In genomic region chr22:23913306-23913660, GRCh38 we compare ENCODE assay signal across 1 cellular context.
TF ChIP-seq lines count a peak whose summit lies in the region.

No MANE protein-coding gene starts in this region.

TF ChIP-seq in GM12878, 131 proteins besides CTCF, POLR2A, EP300 and RAD21 (continued from another document):
- TF ChIP-seq, protein P1, sequence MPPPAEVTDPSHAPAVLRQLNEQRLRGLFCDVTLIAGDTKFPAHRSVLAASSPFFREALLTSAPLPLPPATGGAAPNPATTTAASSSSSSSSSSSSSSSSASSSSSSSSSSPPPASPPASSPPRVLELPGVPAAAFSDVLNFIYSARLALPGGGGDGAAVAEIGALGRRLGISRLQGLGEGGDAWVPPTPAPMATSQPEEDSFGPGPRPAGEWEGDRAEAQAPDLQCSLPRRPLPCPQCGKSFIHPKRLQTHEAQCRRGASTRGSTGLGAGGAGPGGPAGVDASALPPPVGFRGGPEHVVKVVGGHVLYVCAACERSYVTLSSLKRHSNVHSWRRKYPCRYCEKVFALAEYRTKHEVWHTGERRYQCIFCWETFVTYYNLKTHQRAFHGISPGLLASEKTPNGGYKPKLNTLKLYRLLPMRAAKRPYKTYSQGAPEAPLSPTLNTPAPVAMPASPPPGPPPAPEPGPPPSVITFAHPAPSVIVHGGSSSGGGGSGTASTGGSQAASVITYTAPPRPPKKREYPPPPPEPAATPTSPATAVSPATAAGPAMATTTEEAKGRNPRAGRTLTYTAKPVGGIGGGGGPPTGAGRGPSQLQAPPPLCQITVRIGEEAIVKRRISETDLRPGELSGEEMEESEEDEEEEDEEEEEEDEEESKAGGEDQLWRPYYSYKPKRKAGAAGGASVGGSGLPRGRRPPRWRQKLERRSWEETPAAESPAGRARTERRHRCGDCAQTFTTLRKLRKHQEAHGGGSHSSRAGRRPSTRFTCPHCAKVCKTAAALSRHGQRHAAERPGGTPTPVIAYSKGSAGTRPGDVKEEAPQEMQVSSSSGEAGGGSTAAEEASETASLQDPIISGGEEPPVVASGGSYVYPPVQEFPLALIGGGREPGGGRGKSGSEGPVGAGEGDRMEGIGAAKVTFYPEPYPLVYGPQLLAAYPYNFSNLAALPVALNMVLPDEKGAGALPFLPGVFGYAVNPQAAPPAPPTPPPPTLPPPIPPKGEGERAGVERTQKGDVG (CRISPR knock-in tag; IDR thresholded peaks at IDR 0.05), result no peak
- no peak for TF ChIP-seq NFYA (IDR thresholded peaks at IDR 0.05; ENCODE audit: borderline replicate concordance, low read depth, low read length)
- no peak for TF ChIP-seq SPI1 (IDR thresholded peaks at IDR 0.05; ENCODE audit: borderline replicate concordance, insufficient read depth, low read depth, low read length)
- no peak for TF ChIP-seq CEBPB (IDR thresholded peaks at IDR 0.05; ENCODE audit: borderline replicate concordance in 1 of 2, low read depth in 2 of 2, low read length in 2 of 2)
- 0 out of 2 replicates have a peak, but pooled peaks have one; percentile 10 for TF ChIP-seq BMI1 (IDR thresholded peaks at IDR 0.05; ENCODE audit: borderline replicate concordance)
- TF ChIP-seq, protein P2, sequence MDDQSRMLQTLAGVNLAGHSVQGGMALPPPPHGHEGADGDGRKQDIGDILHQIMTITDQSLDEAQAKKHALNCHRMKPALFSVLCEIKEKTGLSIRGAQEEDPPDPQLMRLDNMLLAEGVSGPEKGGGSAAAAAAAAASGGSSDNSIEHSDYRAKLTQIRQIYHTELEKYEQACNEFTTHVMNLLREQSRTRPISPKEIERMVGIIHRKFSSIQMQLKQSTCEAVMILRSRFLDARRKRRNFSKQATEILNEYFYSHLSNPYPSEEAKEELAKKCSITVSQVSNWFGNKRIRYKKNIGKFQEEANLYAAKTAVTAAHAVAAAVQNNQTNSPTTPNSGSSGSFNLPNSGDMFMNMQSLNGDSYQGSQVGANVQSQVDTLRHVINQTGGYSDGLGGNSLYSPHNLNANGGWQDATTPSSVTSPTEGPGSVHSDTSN (IDR thresholded peaks at IDR 0.05; ENCODE audit: insufficient replicate concordance, low read depth, low read length), result peak; percentile 5
- no peak for TF ChIP-seq ZNF592 (IDR thresholded peaks at IDR 0.05)
- no peak for TF ChIP-seq SUZ12 (IDR thresholded peaks at IDR 0.05; ENCODE audit: unreplicated experiment)
- TF ChIP-seq ZNF24 (IDR thresholded peaks at IDR 0.05), result no peak
- no peak for TF ChIP-seq ATF7 (IDR thresholded peaks at IDR 0.05; ENCODE audit: low read depth)
- TF ChIP-seq MEF2A (IDR thresholded peaks at IDR 0.05; ENCODE audit: insufficient read depth, low read depth, low read length), result no peak
- peak in 1 of 2 experiments; percentile 41; a peak in 1 of 3 replicates for TF ChIP-seq EGR1 (IDR thresholded peaks at IDR 0.05; ENCODE audit: borderline replicate concordance in 1 of 2, low read depth in 2 of 2, low read length in 2 of 2)
- no peak for TF ChIP-seq NFXL1 (IDR thresholded peaks at IDR 0.05; ENCODE audit: borderline replicate concordance)
- TF ChIP-seq SIN3A (IDR thresholded peaks at IDR 0.05; ENCODE audit: low read depth, low read length), result no peak
- TF ChIP-seq RFX5 (IDR thresholded peaks at IDR 0.05; ENCODE audit: low read depth, low read length), result no peak
- no peak for TF ChIP-seq HDGF (IDR thresholded peaks at IDR 0.05)
- peak in 1 of 2 experiments; percentile 91; a peak in 2 of 4 replicates for TF ChIP-seq ETV6 (conservative IDR thresholded peaks at IDR 0.05 in 1 of 2, IDR thresholded peaks at IDR 0.05 in 1 of 2; ENCODE audit: borderline replicate concordance in 1 of 2, low read depth in 1 of 2)
- no peak for TF ChIP-seq SRF (IDR thresholded peaks at IDR 0.05; ENCODE audit: low read depth in 2 of 2, low read length in 2 of 2)
- TF ChIP-seq, protein P3, sequence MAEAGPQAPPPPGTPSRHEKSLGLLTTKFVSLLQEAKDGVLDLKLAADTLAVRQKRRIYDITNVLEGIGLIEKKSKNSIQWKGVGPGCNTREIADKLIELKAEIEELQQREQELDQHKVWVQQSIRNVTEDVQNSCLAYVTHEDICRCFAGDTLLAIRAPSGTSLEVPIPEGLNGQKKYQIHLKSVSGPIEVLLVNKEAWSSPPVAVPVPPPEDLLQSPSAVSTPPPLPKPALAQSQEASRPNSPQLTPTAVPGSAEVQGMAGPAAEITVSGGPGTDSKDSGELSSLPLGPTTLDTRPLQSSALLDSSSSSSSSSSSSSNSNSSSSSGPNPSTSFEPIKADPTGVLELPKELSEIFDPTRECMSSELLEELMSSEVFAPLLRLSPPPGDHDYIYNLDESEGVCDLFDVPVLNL (IDR thresholded peaks at IDR 0.05; ENCODE audit: low read depth, low read length), result no peak
- TF ChIP-seq BCL11A (IDR thresholded peaks at IDR 0.05; ENCODE audit: low read depth, low read length), result no peak
- peak; percentile 13; the same call in 1 of the 2 replicates for TF ChIP-seq POLR2AphosphoS5 (IDR thresholded peaks at IDR 0.05; ENCODE audit: low read length)
- no peak for TF ChIP-seq FOXM1 (IDR thresholded peaks at IDR 0.05; ENCODE audit: low read depth, low read length)
- TF ChIP-seq ZNF622 (IDR thresholded peaks at IDR 0.05), result no peak
- peak; percentile 93; the same call in 1 of the 2 replicates for TF ChIP-seq MTA3 (IDR thresholded peaks at IDR 0.05; ENCODE audit: borderline replicate concordance, low read length)
- TF ChIP-seq, protein P4, sequence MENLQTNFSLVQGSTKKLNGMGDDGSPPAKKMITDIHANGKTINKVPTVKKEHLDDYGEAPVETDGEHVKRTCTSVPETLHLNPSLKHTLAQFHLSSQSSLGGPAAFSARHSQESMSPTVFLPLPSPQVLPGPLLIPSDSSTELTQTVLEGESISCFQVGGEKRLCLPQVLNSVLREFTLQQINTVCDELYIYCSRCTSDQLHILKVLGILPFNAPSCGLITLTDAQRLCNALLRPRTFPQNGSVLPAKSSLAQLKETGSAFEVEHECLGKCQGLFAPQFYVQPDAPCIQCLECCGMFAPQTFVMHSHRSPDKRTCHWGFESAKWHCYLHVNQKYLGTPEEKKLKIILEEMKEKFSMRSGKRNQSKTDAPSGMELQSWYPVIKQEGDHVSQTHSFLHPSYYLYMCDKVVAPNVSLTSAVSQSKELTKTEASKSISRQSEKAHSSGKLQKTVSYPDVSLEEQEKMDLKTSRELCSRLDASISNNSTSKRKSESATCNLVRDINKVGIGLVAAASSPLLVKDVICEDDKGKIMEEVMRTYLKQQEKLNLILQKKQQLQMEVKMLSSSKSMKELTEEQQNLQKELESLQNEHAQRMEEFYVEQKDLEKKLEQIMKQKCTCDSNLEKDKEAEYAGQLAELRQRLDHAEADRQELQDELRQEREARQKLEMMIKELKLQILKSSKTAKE (IDR thresholded peaks at IDR 0.05; ENCODE audit: low read depth, poor library complexity, severe bottlenecking), result no peak
- peak; percentile 14 for TF ChIP-seq MEF2B (IDR thresholded peaks at IDR 0.05; ENCODE audit: partially characterized antibody, poor library complexity, severe bottlenecking)
- no peak for TF ChIP-seq SREBF2 (IDR thresholded peaks at IDR 0.05; ENCODE audit: low read length)
- TF ChIP-seq JUNB (IDR thresholded peaks at IDR 0.05), result peak; percentile 70
